ENCODE assay signal across 1 cellular context in the genomic region with DNA sequence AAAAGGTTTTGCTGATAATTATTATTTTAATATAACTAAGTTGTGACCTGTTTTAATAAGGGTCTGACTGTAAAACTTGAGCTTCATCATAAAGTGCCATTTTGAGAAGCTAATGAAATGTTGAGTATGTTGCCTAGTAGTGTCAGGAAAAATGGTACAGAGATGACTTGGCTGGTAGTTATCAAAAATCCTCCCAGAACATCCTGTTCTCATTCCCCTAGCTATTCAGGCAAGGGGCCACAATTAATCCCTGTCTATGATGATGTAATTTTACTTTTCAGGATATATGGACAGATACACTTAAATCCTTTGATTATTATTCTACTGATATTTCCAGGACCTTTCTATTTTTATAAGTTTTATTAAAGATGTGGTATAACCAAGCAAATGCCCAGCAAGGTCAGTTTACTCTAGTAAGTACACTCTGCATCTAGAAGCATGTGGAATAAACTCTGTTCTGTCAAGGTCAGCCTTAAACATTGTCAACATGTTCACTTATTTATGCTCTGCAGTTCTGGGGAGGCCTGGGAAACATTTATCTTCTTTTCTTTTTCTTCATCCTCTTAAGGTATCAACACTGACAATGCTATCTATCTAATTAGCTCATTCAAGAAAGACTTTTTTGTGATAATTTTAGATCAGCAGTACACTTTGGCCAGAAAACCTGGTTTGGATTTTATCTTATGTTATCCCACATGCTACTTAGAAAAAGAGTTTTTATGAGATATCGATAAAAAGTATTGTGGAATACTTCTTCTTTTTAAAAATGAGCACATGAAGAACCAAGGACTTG.
TF ChIP-seq lines count a peak whose summit lies in the region.

No MANE protein-coding gene starts in this region.

TF ChIP-seq in HEK293, 187 proteins besides CTCF, POLR2A, EP300 and RAD21 (continued from another document):
- TF ChIP-seq, protein P1, sequence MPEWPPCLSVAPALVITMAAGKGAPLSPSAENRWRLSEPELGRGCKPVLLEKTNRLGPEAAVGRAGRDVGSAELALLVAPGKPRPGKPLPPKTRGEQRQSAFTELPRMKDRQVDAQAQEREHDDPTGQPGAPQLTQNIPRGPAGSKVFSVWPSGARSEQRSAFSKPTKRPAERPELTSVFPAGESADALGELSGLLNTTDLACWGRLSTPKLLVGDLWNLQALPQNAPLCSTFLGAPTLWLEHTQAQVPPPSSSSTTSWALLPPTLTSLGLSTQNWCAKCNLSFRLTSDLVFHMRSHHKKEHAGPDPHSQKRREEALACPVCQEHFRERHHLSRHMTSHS (tag by site-specific recombination; IDR thresholded peaks at IDR 0.05): no peak
- TF ChIP-seq, protein P2, sequence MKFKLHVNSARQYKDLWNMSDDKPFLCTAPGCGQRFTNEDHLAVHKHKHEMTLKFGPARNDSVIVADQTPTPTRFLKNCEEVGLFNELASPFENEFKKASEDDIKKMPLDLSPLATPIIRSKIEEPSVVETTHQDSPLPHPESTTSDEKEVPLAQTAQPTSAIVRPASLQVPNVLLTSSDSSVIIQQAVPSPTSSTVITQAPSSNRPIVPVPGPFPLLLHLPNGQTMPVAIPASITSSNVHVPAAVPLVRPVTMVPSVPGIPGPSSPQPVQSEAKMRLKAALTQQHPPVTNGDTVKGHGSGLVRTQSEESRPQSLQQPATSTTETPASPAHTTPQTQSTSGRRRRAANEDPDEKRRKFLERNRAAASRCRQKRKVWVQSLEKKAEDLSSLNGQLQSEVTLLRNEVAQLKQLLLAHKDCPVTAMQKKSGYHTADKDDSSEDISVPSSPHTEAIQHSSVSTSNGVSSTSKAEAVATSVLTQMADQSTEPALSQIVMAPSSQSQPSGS (tag by site-specific recombination; IDR thresholded peaks at IDR 0.05; ENCODE audit: low read depth): 0 out of 2 replicates have a peak, but pooled peaks have one; percentile 6
